Comparison of ENCODE assay signal across 1 cellular context in genomic region chr19:51607920-51608562, GRCh38.
A peak's percentile ranks its signal among the peaks of the same experiment; 100 is the strongest.
TF ChIP-seq lines count a peak whose summit lies in the region.

No MANE protein-coding gene starts in this region.

TF ChIP-seq in GM12878, 131 proteins besides CTCF, POLR2A, EP300 and RAD21 (continued from another document):
- TF ChIP-seq ETV6 (conservative IDR thresholded peaks at IDR 0.05 in 1 of 2, IDR thresholded peaks at IDR 0.05 in 1 of 2; ENCODE audit: borderline replicate concordance in 1 of 2, low read depth in 1 of 2) = 0 out of 4 replicates have a peak, but pooled peaks of 1 of the 2 experiments have one; percentile 33
- TF ChIP-seq SP1 (IDR thresholded peaks at IDR 0.05; ENCODE audit: low read depth, low read length) = no peak
- no peak for TF ChIP-seq HDAC6 (IDR thresholded peaks at IDR 0.05; ENCODE audit: unreplicated experiment)
- no peak for TF ChIP-seq ZNF687 (IDR thresholded peaks at IDR 0.05)
- TF ChIP-seq CHD2 (IDR thresholded peaks at IDR 0.05; ENCODE audit: borderline replicate concordance, low read depth, low read length) = no peak
- no peak for TF ChIP-seq HDAC2 (IDR thresholded peaks at IDR 0.05)
- 0 out of 2 replicates have a peak, but pooled peaks have one; percentile 64 for TF ChIP-seq CBX5 (IDR thresholded peaks at IDR 0.05; ENCODE audit: low read depth)
- TF ChIP-seq SMARCA5 (IDR thresholded peaks at IDR 0.05) = peak; percentile 65; the same call in 1 of the 2 replicates
- no peak for TF ChIP-seq JUND (IDR thresholded peaks at IDR 0.05; ENCODE audit: low read depth, low read length)
- TF ChIP-seq POU2F2 (IDR thresholded peaks at IDR 0.05; ENCODE audit: borderline replicate concordance, low read depth, low read length) = no peak
- TF ChIP-seq NFXL1 (IDR thresholded peaks at IDR 0.05; ENCODE audit: borderline replicate concordance) = no peak
- no peak for TF ChIP-seq SUZ12 (IDR thresholded peaks at IDR 0.05; ENCODE audit: unreplicated experiment)
- TF ChIP-seq CBFB (IDR thresholded peaks at IDR 0.05; ENCODE audit: low read depth) = peak; percentile 53; the same call in 1 of the 2 replicates
- TF ChIP-seq SREBF1 (IDR thresholded peaks at IDR 0.05; ENCODE audit: low read length) = no peak
- TF ChIP-seq NR2C2 (IDR thresholded peaks at IDR 0.05; ENCODE audit: borderline replicate concordance, control insufficient read depth, insufficient read length, low read depth) = no peak
- TF ChIP-seq IKZF2 (IDR thresholded peaks at IDR 0.05) = peak; percentile 32 to 63; a peak in 3 of 4 replicates
- peak; percentile 57; the same call in 1 of the 2 replicates for TF ChIP-seq IRF4 (IDR thresholded peaks at IDR 0.05; ENCODE audit: low read depth, low read length)
- TF ChIP-seq RELA (IDR thresholded peaks at IDR 0.05; ENCODE audit: borderline replicate concordance, partially characterized antibody) = peak; percentile 17
- no peak for TF ChIP-seq TCF3 (IDR thresholded peaks at IDR 0.05; ENCODE audit: borderline replicate concordance, insufficient read depth, low read depth, low read length)
- TF ChIP-seq ASH2L (IDR thresholded peaks at IDR 0.05; ENCODE audit: borderline replicate concordance, low read depth) = no peak
- TF ChIP-seq BACH1 (IDR thresholded peaks at IDR 0.05; ENCODE audit: borderline replicate concordance) = no peak
- peak; percentile 22; the same call in 1 of the 2 replicates for TF ChIP-seq BCL11A (IDR thresholded peaks at IDR 0.05; ENCODE audit: low read depth, low read length)
- TF ChIP-seq FOXK2 (IDR thresholded peaks at IDR 0.05) = no peak
- no peak for TF ChIP-seq GATAD2B (conservative IDR thresholded peaks at IDR 0.05; ENCODE audit: low read depth)
- peak; percentile 84 for TF ChIP-seq MXI1 (IDR thresholded peaks at IDR 0.05; ENCODE audit: low read depth, low read length)
